In genomic region chr2:26494199-26494598, GRCh38 we compare ENCODE assay signal across 31 cellular contexts. TPM values are rescaled to one million over a fixed set of nuclear protein-coding genes. Genes with fewer than 3 reads are reported as not detected.
"Had no signal": no experiment of that assay in that cellular context is flagged by ENCODE, and none has a peak within 500 bp of the region (broad histone marks: within the 10 kb centered on the region; RNA-seq: fewer than 3 reads in every experiment).

No MANE protein-coding gene starts in this region.

- H3K4me2 ChIP-seq: hepatocyte had no signal

- H3K36me3 ChIP-seq: esophagus muscularis mucosa, gastroesophageal sphincter, heart left ventricle, left lung, right atrium auricular region, sigmoid colon, tibial artery had no signal

- H3K9me3 Mint-ChIP-seq: mesothelial cell of epicardium; naive B cell; natural killer cell treated with Interleukin-12 subunit alpha and Interleukin-12 subunit beta and Interleukin-15 and Interleukin-18, amount 100 ng/mL, for 72 hours; neural crest cell; stimulated activated memory B cell treated with anti-CD40 and anti-IgM and Interleukin-4, amounts not matched to agents 10 μg/mL and 1 μg/mL and 100 μg/mL, for 72 hours; type B pancreatic cell had no signal

- H3K4me1 ChIP-seq: foreskin keratinocyte, gastroesophageal sphincter, heart left ventricle, left lung, right atrium auricular region, sigmoid colon, testis, tibial artery had no signal

- H3K4me1 Mint-ChIP-seq: naive B cell; stimulated activated memory B cell treated with anti-CD40 and anti-IgM and Interleukin-4, amounts not matched to agents 10 μg/mL and 1 μg/mL and 100 μg/mL, for 72 hours had no signal

- H3K27me3 ChIP-seq: hepatocyte, left lung, right atrium auricular region, sigmoid colon, testis had no signal

- H3K4me3 ChIP-seq: coronary artery, esophagus muscularis mucosa, gastroesophageal sphincter, heart left ventricle, hepatocyte, left lung, mucosa of descending colon, right atrium auricular region, sigmoid colon, testis, tibial artery had no signal

- H2AFZ ChIP-seq: hepatocyte, parathyroid adenoma had no signal

- H3K9me3 ChIP-seq: esophagus muscularis mucosa, gastroesophageal sphincter, heart left ventricle, left lung, mucosa of descending colon, right atrium auricular region, sigmoid colon, testis, tibial artery had no signal

- DNase-seq: dermis blood vessel endothelial cell; effector memory CD4-positive, alpha-beta T cell; foreskin keratinocyte; left cardiac atrium; left lung; mesenchymal stem cell; mucosa of descending colon; naive B cell; sigmoid colon; stimulated activated CD4-positive, alpha-beta T cell treated with anti-CD3 and anti-CD28 coated beads, Interleukin-4, amount 100 ng/mL, for 4 hours; stimulated activated naive CD8-positive, alpha-beta T cell treated with anti-CD3 and anti-CD28 coated beads, Interleukin-15, Interleukin-2, amounts not matched to agents 100 U/mL and 50 U/mL, for 24 hours; substantia nigra; testis; tibial artery had no signal

- H3K4me3 Mint-ChIP-seq: mesothelial cell of epicardium; natural killer cell treated with Interleukin-12 subunit alpha and Interleukin-12 subunit beta and Interleukin-15 and Interleukin-18, amount 100 ng/mL, for 72 hours; neural crest cell; stimulated activated memory B cell treated with anti-CD40 and anti-IgM and Interleukin-4, amounts not matched to agents 10 μg/mL and 1 μg/mL and 100 μg/mL, for 72 hours; type B pancreatic cell had no signal

- H3K27ac Mint-ChIP-seq: mesothelial cell of epicardium; natural killer cell treated with Interleukin-12 subunit alpha and Interleukin-12 subunit beta and Interleukin-15 and Interleukin-18, amount 100 ng/mL, for 72 hours; progenitor cell of endocrine pancreas; stimulated activated memory B cell treated with anti-CD40 and anti-IgM and Interleukin-4, amounts not matched to agents 10 μg/mL and 1 μg/mL and 100 μg/mL, for 72 hours; type B pancreatic cell had no signal

- ATAC-seq: foreskin keratinocyte; gastroesophageal sphincter; heart left ventricle; left lung; mucosa of descending colon; stimulated activated memory B cell treated with anti-CD40 and anti-IgM and Interleukin-4, amounts not matched to agents 10 μg/mL and 1 μg/mL and 100 μg/mL, for 72 hours had no signal

- H3K36me3 Mint-ChIP-seq: mesothelial cell of epicardium; naive B cell; natural killer cell treated with Interleukin-12 subunit alpha and Interleukin-12 subunit beta and Interleukin-15 and Interleukin-18, amount 100 ng/mL, for 72 hours; stimulated activated memory B cell treated with anti-CD40 and anti-IgM and Interleukin-4, amounts not matched to agents 10 μg/mL and 1 μg/mL and 100 μg/mL, for 72 hours; type B pancreatic cell had no signal

- H3K27ac ChIP-seq: coronary artery, esophagus muscularis mucosa, foreskin keratinocyte, gastroesophageal sphincter, heart left ventricle, hepatocyte, left lung, parathyroid adenoma, right atrium auricular region, sigmoid colon, testis, tibial artery had no signal

- H3K9ac ChIP-seq: parathyroid adenoma had no signal

RNA-seq across cellular contexts. Expression of gene OTOF, which starts 16.3 kb away (rescaled TPM):
- total RNA-seq: epithelial cell of proximal tubule, fibroblast of lung, foreskin keratinocyte, kidney epithelial cell, osteoblast had no signal
- polyA plus RNA-seq: fibroblast of lung, foreskin keratinocyte had no signal
